ENCODE assay signal across 8 cellular contexts in the genomic region with DNA sequence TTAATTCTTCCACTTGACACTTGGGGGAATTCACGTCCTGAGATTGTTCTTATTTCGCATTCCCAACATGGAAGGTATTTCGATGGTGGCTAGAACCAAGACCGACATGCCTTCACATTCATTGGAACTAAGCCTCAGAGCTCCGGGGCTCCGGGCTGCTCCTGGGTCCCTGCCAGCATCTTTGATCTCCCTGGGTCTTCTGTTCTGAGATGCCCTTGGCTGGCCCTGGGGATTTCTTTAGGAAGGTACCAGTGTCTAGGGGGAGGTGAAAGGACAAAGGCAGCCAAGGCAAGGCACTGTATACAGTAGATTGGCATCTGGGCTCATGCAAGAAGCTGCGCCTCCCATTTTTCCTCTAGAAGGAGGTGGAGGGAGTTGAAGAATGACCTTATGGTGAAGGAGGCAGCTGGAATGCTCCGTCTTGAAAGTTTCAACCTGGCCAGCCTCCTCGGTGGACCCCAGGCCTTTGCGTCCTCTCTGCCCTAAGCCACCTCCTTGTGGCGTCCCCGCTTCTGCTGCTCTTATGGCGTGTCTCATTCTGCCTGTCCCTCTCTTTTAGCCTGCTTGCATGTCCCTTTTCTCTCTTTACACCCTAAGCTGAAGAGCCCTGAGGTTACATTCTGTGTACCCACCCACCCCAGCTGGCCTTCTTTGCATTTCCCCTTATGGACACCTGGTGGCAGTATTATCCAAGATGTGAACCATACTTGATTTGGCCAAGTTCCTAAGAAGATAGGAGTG.
DNase-seq lines count a peak whose midpoint lies in the region; ATAC-seq, FAIRE-seq and TF ChIP-seq lines count a peak whose summit lies in the region.

No MANE protein-coding gene starts in this region.

- H3K27ac ChIP-seq in ascending aorta (no peak overlapping the region), thoracic aorta (no peak overlapping the region)

- intact Hi-C loops in ascending aorta (cut with DNase I) = loop anchor here (10.0 kb wide), 1 partner anchor 1214 kb away; no protein-coding TSS in a partner anchor

- TF ChIP-seq CTCF in D721Med (IDR thresholded peaks at IDR 0.05; ENCODE audit: insufficient read depth, missing control alignments) (peak; percentile 65), ascending aorta (IDR thresholded peaks at IDR 0.05) (peak; percentile 22 to 61 (median 52)), thoracic aorta (IDR thresholded peaks at IDR 0.05) (peak; percentile 56)

- no peaks in the 10 kb centered on the region for H3K36me3 ChIP-seq in ascending aorta
- peaks cover 3% of the 10 kb centered on the region for H3K36me3 ChIP-seq in thoracic aorta

- no peak overlapping the region for H3K4me3 ChIP-seq in ascending aorta
- H3K4me3 ChIP-seq in thoracic aorta = no peak overlapping the region

- H3K4me1 ChIP-seq in ascending aorta = no peaks in the 10 kb centered on the region
- H3K4me1 ChIP-seq in thoracic aorta (ENCODE audit: control insufficient read depth in 1 of 2, low read depth in 2 of 2) = no peaks in the 10 kb centered on the region

- FAIRE-seq in D721Med (lab: Jason Lieb, UNC) = no peak

- peak; percentile 57 for ATAC-seq in GM21360 (IDR thresholded peaks at IDR 0.05; ENCODE audit: unreplicated experiment)
- no peak for ATAC-seq in thoracic aorta (ENCODE audit: insufficient number of reproducible peaks, low FRiP score, low read depth)
- ATAC-seq in HG03175 (IDR thresholded peaks at IDR 0.05; ENCODE audit: unreplicated experiment) = no peak
- ATAC-seq in GM18873 (IDR thresholded peaks at IDR 0.05; ENCODE audit: low FRiP score, unreplicated experiment) = no peak

- H3K27me3 ChIP-seq in ascending aorta (no peaks in the 10 kb centered on the region), thoracic aorta (replicated peaks; ENCODE audit: insufficient read depth) (no peaks in the 10 kb centered on the region)

- DNase-seq in D721Med (ENCODE audit: insufficient read length, low spot score) (peak; percentile 77), NCI-H345 (lab: John Stamatoyannopoulos, UW) (peak; percentile 43), ascending aorta (ENCODE audit: low spot score in 2 of 2) (peak in 1 of 2 donors; percentile 56), iPS DF 4.7 (ENCODE audit: extremely low read depth, low spot score) (peak; percentile 19), thoracic aorta (ENCODE audit: low spot score) (no peak)

- H3K9me3 ChIP-seq in ascending aorta (no peaks in the 10 kb centered on the region), thoracic aorta (no peaks in the 10 kb centered on the region)
